In the genomic region with DNA sequence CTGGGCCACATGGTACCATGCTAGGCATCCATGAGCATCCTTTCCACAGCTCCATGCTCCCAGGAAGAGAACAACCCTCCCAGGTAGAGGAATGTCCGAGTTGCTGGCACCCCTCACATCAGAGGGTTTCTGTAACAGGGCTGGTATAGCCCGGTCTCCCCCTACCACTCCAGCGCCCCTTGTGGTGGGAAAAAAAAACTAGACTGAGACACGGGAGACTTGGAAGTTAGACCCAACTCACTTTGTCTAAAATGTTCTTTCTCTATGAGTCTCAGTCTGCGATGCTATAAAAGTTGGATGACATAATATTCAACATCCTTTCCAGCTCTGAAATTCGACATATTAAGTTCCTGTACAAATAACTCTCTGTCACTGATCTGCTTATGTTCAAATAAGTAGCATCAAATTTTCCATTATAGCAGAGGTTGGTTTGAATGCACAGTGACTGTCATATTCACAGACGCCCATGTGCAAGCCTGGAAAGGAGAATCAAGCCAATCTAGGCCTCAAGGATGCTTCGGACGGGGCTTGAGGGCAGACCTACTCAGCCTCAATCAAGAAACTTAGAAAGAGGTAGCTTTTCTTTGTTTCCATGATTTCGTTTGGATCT, we compare ENCODE assay signal across 8 cellular contexts. TPM values are rescaled to one million over a fixed set of nuclear protein-coding genes. Genes with fewer than 3 reads are reported as not detected.
A peak's percentile ranks its signal among the peaks of the same experiment; 100 is the strongest.
DNase-seq lines count a peak whose midpoint lies in the region; ATAC-seq and TF ChIP-seq lines count a peak whose summit lies in the region.

No MANE protein-coding gene starts in this region.

- H2AFZ ChIP-seq in mammary epithelial cell (ENCODE audit: low read depth, low read length) (no peak overlapping the region), neural progenitor cell (replicated peaks) (peak overlapping the region; percentile 44)

- no peaks in the 10 kb centered on the region for H4K20me1 ChIP-seq in mammary epithelial cell (ENCODE audit: insufficient read depth, low read length)
- no peaks in the 10 kb centered on the region for H4K20me1 ChIP-seq in neural progenitor cell (ENCODE audit: low read depth)

- no peak overlapping the region for H3K4me3 Mint-ChIP-seq in activated CD4-positive, alpha-beta T cell treated with anti-CD3 and anti-CD28 coated beads, Interleukin-2, amount 10 ng/mL, durations not matched to agents 24 days and 14 days
- no peak overlapping the region for H3K4me3 Mint-ChIP-seq in neural progenitor cell

- H3K4me3 ChIP-seq in mammary epithelial cell (replicated peaks in 1 of 3; ENCODE audit: insufficient read depth in 1 of 3, low read depth in 2 of 3, low read length in 3 of 3) (no peak overlapping the region), neural progenitor cell (no peak overlapping the region)

- peak overlapping the region; percentile 46 for H3K27ac Mint-ChIP-seq in activated CD4-positive, alpha-beta T cell treated with anti-CD3 and anti-CD28 coated beads, Interleukin-2, amount 10 ng/mL, durations not matched to agents 24 days and 14 days
- no peak overlapping the region for H3K27ac Mint-ChIP-seq in neural progenitor cell

- no peaks in the 10 kb centered on the region for H3F3A ChIP-seq in neural progenitor cell (ENCODE audit: low read depth)

- peak; percentile 31 to 36 for TF ChIP-seq CTCF in mammary epithelial cell (conservative IDR thresholded peaks at IDR 0.05 in 1 of 2, IDR thresholded peaks at IDR 0.05 in 1 of 2; ENCODE audit: extremely low read depth in 1 of 2, insufficient read depth in 1 of 2, low read depth in 1 of 2, low read length in 2 of 2)
- TF ChIP-seq CTCF in neural progenitor cell (IDR thresholded peaks at IDR 0.05) = peak; percentile 85

- H3K36me3 Mint-ChIP-seq in activated CD4-positive, alpha-beta T cell treated with anti-CD3 and anti-CD28 coated beads, Interleukin-2, amount 10 ng/mL, durations not matched to agents 24 days and 14 days (ENCODE audit: low read depth) = no peaks in the 10 kb centered on the region
- no peaks in the 10 kb centered on the region for H3K36me3 Mint-ChIP-seq in neural progenitor cell

- WGBS in mammary epithelial cell (ENCODE audit: low coverage, missing lambda C conversion rate) = 52% methylated on average over 8 of the region's 10 CpGs

- BruUV-seq in mammary epithelial cell (replicated peaks; lab: Mats Ljungman, UMichigan) = no TSS peak

- in situ Hi-C loops in mammary epithelial cell (cut with MboI; ENCODE audit: low sequenced_read_pairs in 2 of 2) = no loop called here

- peak; percentile 75 for DNase-seq in activated CD4-positive, alpha-beta T cell treated with anti-CD3 and anti-CD28 coated beads, Interleukin-2, amount 10 ng/mL, durations not matched to agents 24 days and 14 days
- no peak for DNase-seq in activated CD4-positive, alpha-beta T cell treated with anti-CD3 and anti-CD28 coated beads, Interleukin-2, amount 50 U/mL, for 48 hours
- DNase-seq in MV-4-11 (lab: John Stamatoyannopoulos, UW) (peak; percentile 11), mammary epithelial cell (no peak), neural progenitor cell (ENCODE audit: low spot score) (peak; percentile 71)

- H3K9ac ChIP-seq in mammary epithelial cell (ENCODE audit: insufficient read depth, low read length) (no peak overlapping the region), neural progenitor cell (no peak overlapping the region)

- peaks cover 32% of the 10 kb centered on the region for H3K4me1 Mint-ChIP-seq in activated CD4-positive, alpha-beta T cell treated with anti-CD3 and anti-CD28 coated beads, Interleukin-2, amount 10 ng/mL, durations not matched to agents 24 days and 14 days
- peaks cover 23% of the 10 kb centered on the region for H3K4me1 Mint-ChIP-seq in neural progenitor cell

- no peaks in the 10 kb centered on the region for H3K27me3 Mint-ChIP-seq in activated CD4-positive, alpha-beta T cell treated with anti-CD3 and anti-CD28 coated beads, Interleukin-2, amount 10 ng/mL, durations not matched to agents 24 days and 14 days
- H3K27me3 Mint-ChIP-seq in neural progenitor cell (ENCODE audit: insufficient read depth, low read depth) = peaks cover 10% of the 10 kb centered on the region

- ATAC-seq in GM18505 (IDR thresholded peaks at IDR 0.05; ENCODE audit: unreplicated experiment) (no peak), GM21515 (IDR thresholded peaks at IDR 0.05; ENCODE audit: unreplicated experiment) (no peak), HG03378 (IDR thresholded peaks at IDR 0.05; ENCODE audit: unreplicated experiment) (no peak)

- H3K27ac ChIP-seq in mammary epithelial cell (ENCODE audit: insufficient read depth, low read depth, low read length) = no peak overlapping the region
- no peak overlapping the region for H3K27ac ChIP-seq in neural progenitor cell

- H3K9me3 ChIP-seq in mammary epithelial cell (replicated peaks; ENCODE audit: insufficient read depth, low read length) = no peaks in the 10 kb centered on the region
- no peaks in the 10 kb centered on the region for H3K9me3 ChIP-seq in neural progenitor cell (ENCODE audit: low read depth)

- intact Hi-C loops in activated CD4-positive, alpha-beta T cell treated with anti-CD3 and anti-CD28 coated beads, Interleukin-2, amount 10 ng/mL, durations not matched to agents 24 days and 14 days (cut with micrococcal nuclease) = loop anchor here (1.0 kb wide), 1 partner anchor 20 kb away; no protein-coding TSS in a partner anchor
- intact Hi-C loops in mammary epithelial cell (cut with micrococcal nuclease) = loop anchor here (5.0 kb wide), 1 partner anchor 56 kb away; no protein-coding TSS in a partner anchor

- H3K4me1 ChIP-seq in mammary epithelial cell (ENCODE audit: insufficient read depth, low read length) (no peaks in the 10 kb centered on the region), neural progenitor cell (peaks cover 10% of the 10 kb centered on the region)

- H3K79me2 ChIP-seq in mammary epithelial cell (ENCODE audit: insufficient read depth, low read length) (no peaks in the 10 kb centered on the region), neural progenitor cell (ENCODE audit: low read depth) (no peaks in the 10 kb centered on the region)

- no peak overlapping the region for H3K4me2 ChIP-seq in mammary epithelial cell (ENCODE audit: insufficient read depth, low read depth, low read length)
- H3K4me2 ChIP-seq in neural progenitor cell = no peak overlapping the region

- CTCF ChIA-PET in mammary epithelial cell (lab: Charles Lee; ENCODE audit: low non-redundant PET) = no interaction called here

- no peaks in the 10 kb centered on the region for H3K27me3 ChIP-seq in mammary epithelial cell (ENCODE audit: insufficient read depth, low read length)
- peaks cover 4% of the 10 kb centered on the region for H3K27me3 ChIP-seq in neural progenitor cell

- dilution Hi-C loops in mammary epithelial cell (cut with HindIII; ENCODE audit: low sequenced_read_pairs) = no loop called here

- H3K36me3 ChIP-seq in mammary epithelial cell (ENCODE audit: insufficient read depth, low read length) = no peaks in the 10 kb centered on the region
- no peaks in the 10 kb centered on the region for H3K36me3 ChIP-seq in neural progenitor cell

- no peaks in the 10 kb centered on the region for H3K9me3 Mint-ChIP-seq in activated CD4-positive, alpha-beta T cell treated with anti-CD3 and anti-CD28 coated beads, Interleukin-2, amount 10 ng/mL, durations not matched to agents 24 days and 14 days
- no peaks in the 10 kb centered on the region for H3K9me3 Mint-ChIP-seq in neural progenitor cell

- no peak for TF ChIP-seq POLR2A in GM18505 (IDR thresholded peaks at IDR 0.05; ENCODE audit: borderline replicate concordance, extremely low read depth, insufficient read depth, insufficient read length)

RNA-seq across cellular contexts. Expression of gene TC2N, which starts 25.7 kb away (rescaled TPM):
- total RNA-seq in activated CD4-positive, alpha-beta T cell treated with anti-CD3 and anti-CD28 coated beads, Interleukin-2, amount 10 ng/mL, durations not matched to agents 24 days and 14 days = 18.6 and 19.3 TPM in 2 replicates
- total RNA-seq in mammary epithelial cell (10 to 100 TPM; 21.1 to 32.0 TPM), neural progenitor cell (ENCODE audit: low replicate concordance) (3.8 and 5.8 TPM in 2 replicates)
- polyA plus RNA-seq in mammary epithelial cell = 7.7 TPM
- 7.9 TPM for polyA minus RNA-seq in mammary epithelial cell

RNA-seq across cellular contexts. Expression of gene FBLN5, which starts 54.5 kb away (rescaled TPM):
- 0.68 and 1.3 TPM in 2 replicates for total RNA-seq in activated CD4-positive, alpha-beta T cell treated with anti-CD3 and anti-CD28 coated beads, Interleukin-2, amount 10 ng/mL, durations not matched to agents 24 days and 14 days
- total RNA-seq in mammary epithelial cell (1 to 10 TPM; 1.1 to 5.7 TPM), neural progenitor cell (ENCODE audit: low replicate concordance) (not detected in 2 replicates)
- 0.27 TPM for polyA plus RNA-seq in mammary epithelial cell
- polyA minus RNA-seq in mammary epithelial cell = not detected

Comparison
In these comparisons a context has a peak if more than half of its experiments do, and no peak if none do; other contexts are left out.
1. DNase-seq: peak in activated CD4-positive, alpha-beta T cell treated with anti-CD3 and anti-CD28 coated beads, Interleukin-2, amount 10 ng/mL, durations not matched to agents 24 days and 14 days (single experiment), MV-4-11 (single experiment) and neural progenitor cell (single experiment); none in activated CD4-positive, alpha-beta T cell treated with anti-CD3 and anti-CD28 coated beads, Interleukin-2, amount 50 U/mL, for 48 hours (0 of 2) and mammary epithelial cell (single experiment).